ENCODE assay signal across 15 cellular contexts in genomic region chr17:79213305-79213704, GRCh38.
DNase-seq lines count a peak whose midpoint lies in the region; ATAC-seq and TF ChIP-seq lines count a peak whose summit lies in the region.
"Had no signal": no experiment of that assay in that cellular context is flagged by ENCODE, and none has a peak within 500 bp of the region (broad histone marks: within the 10 kb centered on the region; RNA-seq: fewer than 3 reads in every experiment).

No MANE protein-coding gene starts in this region.

- POLR2A ChIA-PET in WTC11 (lab: Charles Lee): interaction anchor here (0.6 kb wide), 1 partner anchor 36 kb away, joined by 8 read pairs; no protein-coding TSS in a partner anchor

- ATAC-seq in Right ventricle myocardium superior (ENCODE audit: poor library complexity) (no peak), heart left ventricle (no peak), WTC11 (peak; percentile 60)
- ATAC-seq: HepG2 had no signal

- CTCF ChIA-PET in WTC11 (lab: Charles Lee): interaction anchor here (0.7 to 2.6 kb wide), 3 partner anchors 21 to 35 kb away, joined by 3 to 8 read pairs (median 5); no protein-coding TSS in a partner anchor

- H3K27me3 ChIP-seq in heart left ventricle: peaks cover 16 to 82% (median 27%) of the 10 kb centered on the region in 9 donors
- H3K27me3 ChIP-seq in tibial nerve: peaks cover 0 to 70% of the 10 kb centered on the region in 2 donors

- peak overlapping the region; percentile 74; the same call in 1 of the 2 replicates for H3K27ac Mint-ChIP-seq in WTC11

- H3K9me3 Mint-ChIP-seq in WTC11: no peaks in the 10 kb centered on the region
- H3K9me3 Mint-ChIP-seq: CD8-positive, alpha-beta memory T cell had no signal

- TF ChIP-seq CTCF in heart left ventricle (IDR thresholded peaks at IDR 0.05): no peak
- no peak for TF ChIP-seq CTCF in WTC11 (IDR thresholded peaks at IDR 0.05)
- no peak for TF ChIP-seq CTCF in tibial nerve (IDR thresholded peaks at IDR 0.05)

- no peaks in the 10 kb centered on the region for H3K27me3 Mint-ChIP-seq in WTC11 (ENCODE audit: low read depth)

- intact Hi-C loops in Right ventricle myocardium superior (cut with DNase I) (no loop called here), heart left ventricle (cut with DNase I) (no loop called here)

- H3K4me1 Mint-ChIP-seq in WTC11: peaks cover 54% of the 10 kb centered on the region
- H3K4me1 Mint-ChIP-seq: CD8-positive, alpha-beta memory T cell had no signal

- TF ChIP-seq POLR2A in heart left ventricle (IDR thresholded peaks at IDR 0.05): no peak
- TF ChIP-seq POLR2A in tibial nerve (IDR thresholded peaks at IDR 0.05): no peak

- H3K9me3 ChIP-seq in heart left ventricle (no peaks in the 10 kb centered on the region), tibial nerve (no peaks in the 10 kb centered on the region)
- H3K9me3 ChIP-seq: BLaER1, Caco-2 had no signal

- no peak overlapping the region for H3K27ac ChIP-seq in heart left ventricle
- H3K27ac ChIP-seq in tibial nerve: no peak overlapping the region
- H3K27ac ChIP-seq: BLaER1 had no signal

- H3K4me3 ChIP-seq in heart left ventricle: no peak overlapping the region
- no peak overlapping the region for H3K4me3 ChIP-seq in tibial nerve
- H3K4me3 ChIP-seq: BLaER1 had no signal

- H3K36me3 Mint-ChIP-seq in WTC11: no peaks in the 10 kb centered on the region
- H3K36me3 Mint-ChIP-seq: CD8-positive, alpha-beta memory T cell had no signal

- DNase-seq in Right ventricle myocardium superior: peak; percentile 28
- DNase-seq in heart left ventricle: no peak
- peak; percentile 49 for DNase-seq in WTC11 (ENCODE audit: low spot score)
- peak; percentile 73 for DNase-seq in iPS-NIHi11 (ENCODE audit: low spot score)
- no peak for DNase-seq in NCI-H146 treated with DMSO at 0.1 percent for 48 hours (lab: John Stamatoyannopoulos, UW; ENCODE audit: unreplicated experiment)
- no peak for DNase-seq in ecto neural progenitor cell (ENCODE audit: low spot score)
- no peak for DNase-seq in tibial nerve (ENCODE audit: low spot score in 2 of 2)
- DNase-seq: 8988T; AML-193; Caco-2; CD8-positive, alpha-beta memory T cell; DND-41; GDM1 had no signal

- H3K4me1 ChIP-seq in heart left ventricle (no peaks in the 10 kb centered on the region), tibial nerve (no peaks in the 10 kb centered on the region)
- H3K4me1 ChIP-seq: Caco-2 had no signal

- H3K4me3 Mint-ChIP-seq in WTC11: 0 out of 2 replicates have a peak overlapping the region, but pooled peaks have one; percentile 10
- H3K4me3 Mint-ChIP-seq: CD8-positive, alpha-beta memory T cell had no signal

- H3K36me3 ChIP-seq in heart left ventricle (no peaks in the 10 kb centered on the region), tibial nerve (no peaks in the 10 kb centered on the region)
- H3K36me3 ChIP-seq: BLaER1 had no signal

- 77 to 83% (median 80%) methylated on average over 10 of the region's 10 CpGs for WGBS in heart left ventricle, 4 donors
- 75% methylated on average over 10 of the region's 10 CpGs for WGBS in tibial nerve, 2 donors

- no peak for TF ChIP-seq EP300 in tibial nerve (IDR thresholded peaks at IDR 0.05)

TF ChIP-seq in WTC11, 78 proteins besides CTCF, POLR2A, EP300 and RAD21:
- TF ChIP-seq ZNF121 (CRISPR knock-in tag; IDR thresholded peaks at IDR 0.05) (no peak), USF1 (CRISPR knock-in tag; IDR thresholded peaks at IDR 0.05) (no peak), CREB1 (CRISPR knock-in tag; IDR thresholded peaks at IDR 0.05) (no peak), NR2C2 (CRISPR knock-in tag; IDR thresholded peaks at IDR 0.05) (no peak), IRF1 (CRISPR knock-in tag; IDR thresholded peaks at IDR 0.05) (no peak), SP1 (CRISPR knock-in tag; conservative IDR thresholded peaks at IDR 0.05) (0 out of 2 replicates have a peak, but pooled peaks have one; percentile 30), SMAD3 (CRISPR knock-in tag; IDR thresholded peaks at IDR 0.05; ENCODE audit: borderline replicate concordance) (0 out of 2 replicates have a peak, but pooled peaks have one; percentile 48), NR3C1 (CRISPR knock-in tag; conservative IDR thresholded peaks at IDR 0.05; ENCODE audit: low read depth) (0 out of 2 replicates have a peak, but pooled peaks have one; percentile 20), FOXJ3 (CRISPR knock-in tag; IDR thresholded peaks at IDR 0.05; ENCODE audit: borderline replicate concordance) (no peak), FOXP1 (CRISPR knock-in tag; IDR thresholded peaks at IDR 0.05; ENCODE audit: borderline replicate concordance) (no peak), NFYB (CRISPR knock-in tag; conservative IDR thresholded peaks at IDR 0.05; ENCODE audit: low read depth) (no peak), GTF2I (CRISPR knock-in tag; conservative IDR thresholded peaks at IDR 0.05) (no peak), MAX (CRISPR knock-in tag; IDR thresholded peaks at IDR 0.05) (peak; percentile 66; the same call in 1 of the 2 replicates), PRRX2 (CRISPR knock-in tag; IDR thresholded peaks at IDR 0.05) (no peak), CREM (CRISPR knock-in tag; IDR thresholded peaks at IDR 0.05) (no peak), ZNF138 (CRISPR knock-in tag; conservative IDR thresholded peaks at IDR 0.05) (no peak)

Comparison
In these comparisons a context has a peak if more than half of its experiments do, and no peak if none do; other contexts are left out.
1. DNase-seq: peak in Right ventricle myocardium superior (single experiment), WTC11 (single experiment) and iPS-NIHi11 (single experiment); none in heart left ventricle (0 of 5), NCI-H146 treated with DMSO at 0.1 percent for 48 hours (single experiment), ecto neural progenitor cell (single experiment) and tibial nerve (0 of 2).